Comparison of ENCODE assay signal across 14 cellular contexts in genomic region chr14:21023174-21023573, GRCh38. TPM values are rescaled to one million over a fixed set of nuclear protein-coding genes. Genes with fewer than 3 reads are reported as not detected.
DNase-seq lines count a peak whose midpoint lies in the region; ATAC-seq and TF ChIP-seq lines count a peak whose summit lies in the region.
"Had no signal": no experiment of that assay in that cellular context is flagged by ENCODE, and none has a peak within 500 bp of the region (broad histone marks: within the 10 kb centered on the region; RNA-seq: fewer than 3 reads in every experiment).

No MANE protein-coding gene starts in this region.

- no peak for TF ChIP-seq POLR2A in prostate gland (IDR thresholded peaks at IDR 0.05)

- DNase-seq in UCSD-AML1 (lab: John Stamatoyannopoulos, UW; ENCODE audit: unreplicated experiment) (peak; percentile 53), islet precursor cell (peak; percentile 47), prostate gland (ENCODE audit: low spot score) (no peak), germinal center (ENCODE audit: low spot score) (no peak), COLO829 (ENCODE audit: low spot score) (no peak)
- no peak for DNase-seq in activated CD4-positive, alpha-beta memory T cell treated with anti-CD3 and anti-CD28 coated beads for 36 hours
- DNase-seq: activated T-cell treated with anti-CD3 and anti-CD28 coated beads for 4 hours, brain microvascular endothelial cell, IMR-90, kidney glomerular epithelial cell, NCI-H2029 treated with DMSO at 0.1 percent for 48 hours, T1000 had no signal

- no peak overlapping the region for H3K27ac ChIP-seq in BLaER1 treated with 17β-estradiol and CSF1 and Interleukin-3, amounts not matched to agents 10 nM and 100 nM
- peak overlapping the region; percentile 87 to 95 for H3K27ac ChIP-seq in prostate gland
- H3K27ac ChIP-seq: brain microvascular endothelial cell had no signal

- H3K36me3 ChIP-seq in BLaER1 treated with 17β-estradiol and CSF1 and Interleukin-3, amounts not matched to agents 10 nM and 100 nM = peaks cover 0 to 11% (median 0%) of the 10 kb centered on the region in 11 experiments; a peak in 7 of 22 replicates
- H3K36me3 ChIP-seq in prostate gland = no peaks in the 10 kb centered on the region
- H3K36me3 ChIP-seq: brain microvascular endothelial cell had no signal

- ATAC-seq in GM21360 (IDR thresholded peaks at IDR 0.05; ENCODE audit: unreplicated experiment) = no peak

- no peaks in the 10 kb centered on the region for H3K36me3 Mint-ChIP-seq in activated CD4-positive, alpha-beta memory T cell treated with anti-CD3 and anti-CD28 coated beads for 36 hours

- no peak overlapping the region for H3K4me3 ChIP-seq in BLaER1 treated with 17β-estradiol and CSF1 and Interleukin-3, amounts not matched to agents 10 nM and 100 nM
- H3K4me3 ChIP-seq in prostate gland = peak overlapping the region in 1 of 2 donors; percentile 84

- no peaks in the 10 kb centered on the region for H4K20me1 ChIP-seq in BLaER1 treated with 17β-estradiol and CSF1 and Interleukin-3, amounts not matched to agents 10 nM and 100 nM

- no peak overlapping the region for H3K27ac Mint-ChIP-seq in activated CD4-positive, alpha-beta memory T cell treated with anti-CD3 and anti-CD28 coated beads for 36 hours

- peak overlapping the region; percentile 76 to 100 (median 98); a peak in 21 of 22 replicates for H3K4me2 ChIP-seq in BLaER1 treated with 17β-estradiol and CSF1 and Interleukin-3, amounts not matched to agents 10 nM and 100 nM

- peaks cover 19 to 47% (median 34%) of the 10 kb centered on the region in 10 experiments for H3K4me1 ChIP-seq in BLaER1 treated with 17β-estradiol and CSF1 and Interleukin-3, amounts not matched to agents 10 nM and 100 nM
- H3K4me1 ChIP-seq in prostate gland (replicated peaks) = peaks cover 4% of the 10 kb centered on the region

- CTCF ChIA-PET in activated CD4-positive, alpha-beta memory T cell treated with anti-CD3 and anti-CD28 coated beads for 36 hours (lab: Charles Lee) = interaction anchor here (1.0 to 3.0 kb wide), 7 partner anchors 9 to 81 kb away, joined by 3 to 17 read pairs (median 5); partner anchors contain the start of gene RNASE7

- H3K4me3 Mint-ChIP-seq in activated CD4-positive, alpha-beta memory T cell treated with anti-CD3 and anti-CD28 coated beads for 36 hours = no peak overlapping the region

- H3K9me3 Mint-ChIP-seq in activated CD4-positive, alpha-beta memory T cell treated with anti-CD3 and anti-CD28 coated beads for 36 hours = no peaks in the 10 kb centered on the region

- intact Hi-C loops in prostate gland (cut with DNase I) = no loop called here
- intact Hi-C loops in activated CD4-positive, alpha-beta memory T cell treated with anti-CD3 and anti-CD28 coated beads for 36 hours (cut with micrococcal nuclease) = no loop called here

- H3K27me3 ChIP-seq in BLaER1 treated with 17β-estradiol and CSF1 and Interleukin-3, amounts not matched to agents 10 nM and 100 nM = peaks cover 0 to 19% (median 8%) of the 10 kb centered on the region in 11 experiments; a peak in 10 of 22 replicates
- H3K27me3 ChIP-seq in prostate gland (replicated peaks; ENCODE audit: insufficient read depth) = no peaks in the 10 kb centered on the region

- no peaks in the 10 kb centered on the region for H3K9me3 ChIP-seq in BLaER1 treated with 17β-estradiol and CSF1 and Interleukin-3, amounts not matched to agents 10 nM and 100 nM (replicated peaks in 1 of 11)
- no peaks in the 10 kb centered on the region for H3K9me3 ChIP-seq in prostate gland

- WGBS in prostate gland = 43% methylated on average over 7 of the region's 7 CpGs

- TF ChIP-seq CTCF in prostate gland (IDR thresholded peaks at IDR 0.05) = no peak

- H3K27me3 Mint-ChIP-seq in activated CD4-positive, alpha-beta memory T cell treated with anti-CD3 and anti-CD28 coated beads for 36 hours = no peaks in the 10 kb centered on the region

- POLR2A ChIA-PET in activated CD4-positive, alpha-beta memory T cell treated with anti-CD3 and anti-CD28 coated beads for 36 hours (lab: Charles Lee) = interaction anchor here (0.6 kb wide), 1 partner anchor 43 kb away, joined by 3 read pairs; no protein-coding TSS in a partner anchor

- H3K9ac ChIP-seq in BLaER1 treated with 17β-estradiol and CSF1 and Interleukin-3, amounts not matched to agents 10 nM and 100 nM = no peak overlapping the region

- H3K4me1 Mint-ChIP-seq in activated CD4-positive, alpha-beta memory T cell treated with anti-CD3 and anti-CD28 coated beads for 36 hours (ENCODE audit: low read depth) = peaks cover 9% of the 10 kb centered on the region

RNA-seq across cellular contexts. Expression of gene NDRG2, which starts 1.7 kb away (rescaled TPM):
- total RNA-seq in prostate gland = 100 to 1,000 TPM; 230 to 304 TPM
- 1 to 10 TPM; 7.7 to 9.6 TPM for total RNA-seq in activated CD4-positive, alpha-beta memory T cell treated with anti-CD3 and anti-CD28 coated beads for 36 hours

RNA-seq across cellular contexts. Expression of gene TPPP2, which starts 6.8 kb away (rescaled TPM):
- 1 to 10 TPM in 1 of 2 donors, not detected in 1; 9.4 TPM for total RNA-seq in prostate gland
- not detected for total RNA-seq in activated CD4-positive, alpha-beta memory T cell treated with anti-CD3 and anti-CD28 coated beads for 36 hours
- total RNA-seq: IMR-90 had no signal

RNA-seq across cellular contexts. Expression of gene RNASE13, which starts 11.4 kb away (rescaled TPM):
- under 1 TPM in 1 of 2 donors, not detected in 1; 0.57 TPM for total RNA-seq in prostate gland
- not detected for total RNA-seq in activated CD4-positive, alpha-beta memory T cell treated with anti-CD3 and anti-CD28 coated beads for 36 hours
- total RNA-seq: IMR-90 had no signal

RNA-seq across cellular contexts. Expression of gene RNASE7, which starts 19.0 kb away (rescaled TPM):
- total RNA-seq in prostate gland = under 1 TPM in 1 of 2 donors, not detected in 1; 0.74 TPM
- not detected for total RNA-seq in activated CD4-positive, alpha-beta memory T cell treated with anti-CD3 and anti-CD28 coated beads for 36 hours
- total RNA-seq: IMR-90 had no signal

RNA-seq across cellular contexts. Expression of gene SLC39A2, which starts 24.1 kb away (rescaled TPM):
- 10 to 100 TPM in 1 of 2 donors, 1 to 10 TPM in 1; 1.7 to 20.1 TPM for total RNA-seq in prostate gland
- total RNA-seq in activated CD4-positive, alpha-beta memory T cell treated with anti-CD3 and anti-CD28 coated beads for 36 hours = under 1 TPM in 1 of 2 experiments, not detected in 1; 0.17 TPM
- total RNA-seq: IMR-90 had no signal

Comparison
In these comparisons a context has a peak if more than half of its experiments do, and no peak if none do; other contexts are left out.
1. H3K27ac ChIP-seq: peak in prostate gland (2 of 2); none in BLaER1 treated with 17β-estradiol and CSF1 and Interleukin-3, amounts not matched to agents 10 nM and 100 nM (0 of 11).
2. DNase-seq: peak in UCSD-AML1 (single experiment) and islet precursor cell (single experiment); none in prostate gland (single experiment), germinal center (single experiment), activated CD4-positive, alpha-beta memory T cell treated with anti-CD3 and anti-CD28 coated beads for 36 hours (single experiment) and COLO829 (single experiment).
3. RNA of gene NDRG2, which starts 1.7 kb away (total RNA-seq): 230 to 304 TPM in prostate gland; 7.7 to 9.6 TPM in activated CD4-positive, alpha-beta memory T cell treated with anti-CD3 and anti-CD28 coated beads for 36 hours; every median in the first group is over 10 times any median in the second.